ENCODE assay signal across 8 cellular contexts in genomic region chr12:56636675-56637540, GRCh38. TPM values are rescaled to one million over a fixed set of nuclear protein-coding genes. Genes with fewer than 3 reads are reported as not detected.
DNase-seq lines count a peak whose midpoint lies in the region; ATAC-seq, FAIRE-seq and TF ChIP-seq lines count a peak whose summit lies in the region.

No MANE protein-coding gene starts in this region.

- no peaks in the 10 kb centered on the region for H3K9me3 Mint-ChIP-seq in activated B cell treated with CpG ODN at 0.5 μM for 24 hours

- H3K4me1 Mint-ChIP-seq in activated B cell treated with CpG ODN at 0.5 μM for 24 hours = peaks cover 64% of the 10 kb centered on the region

- POLR2A ChIA-PET in activated B cell treated with CpG ODN at 0.5 μM for 24 hours (lab: Charles Lee) = interaction anchor here (0.5 to 6.1 kb wide), 35 partner anchors 9 to 952 kb away, joined by 3 to 96 read pairs (median 4); partner anchors contain the start of genes ATP5F1B, CNPY2, DDIT3 and NACA

- peaks cover 44% of the 10 kb centered on the region for H3K36me3 Mint-ChIP-seq in activated B cell treated with CpG ODN at 0.5 μM for 24 hours (ENCODE audit: low read depth)

- intact Hi-C loops in activated B cell treated with CpG ODN at 0.5 μM for 24 hours (cut with micrococcal nuclease) = loop anchor here (1.0 to 10.0 kb wide), 14 partner anchors 9 to 665 kb away; partner anchors contain the start of genes APOF, IL23A, NACA and PAN2

- DNase-seq in AG08395 (ENCODE audit: low spot score) (peak; percentile 99), NCI-H2196 (lab: John Stamatoyannopoulos, UW; ENCODE audit: unreplicated experiment) (peak; percentile 99), activated B cell treated with CpG ODN at 0.5 μM for 24 hours (peak; percentile 95)
- peak; percentile 97 for DNase-seq in central memory CD4-positive, alpha-beta T cell
- DNase-seq in stimulated activated CD4-positive, alpha-beta T cell treated with anti-CD3 and anti-CD28 coated beads, Interleukin-12 subunit alpha, Interleukin-12 subunit beta, amount 100 ng/mL, for 48 hours (ENCODE audit: low read depth in 2 of 3, low spot score in 1 of 3) = peak; percentile 84 to 89 (median 85)

- H3K4me3 Mint-ChIP-seq in activated B cell treated with CpG ODN at 0.5 μM for 24 hours = peak overlapping the region; percentile 96

- CTCF ChIA-PET in activated B cell treated with CpG ODN at 0.5 μM for 24 hours (lab: Charles Lee) = interaction anchor here (0.6 to 2.3 kb wide), 35 partner anchors 9 to 475 kb away, joined by 3 to 55 read pairs (median 4); partner anchors contain the start of genes ATP5F1B, GLS2, PTGES3 and RBMS2

- no peak for TF ChIP-seq CTCF in activated B cell treated with CpG ODN at 0.5 μM for 24 hours (IDR thresholded peaks at IDR 0.05)

- peak overlapping the region; percentile 97 for H3K27ac Mint-ChIP-seq in activated B cell treated with CpG ODN at 0.5 μM for 24 hours

- no peaks in the 10 kb centered on the region for H3K27me3 Mint-ChIP-seq in activated B cell treated with CpG ODN at 0.5 μM for 24 hours

- peak; percentile 45 for ATAC-seq in GM18870 (IDR thresholded peaks at IDR 0.05; ENCODE audit: unreplicated experiment)
- ATAC-seq in HG03135 (IDR thresholded peaks at IDR 0.05; ENCODE audit: unreplicated experiment) = peak; percentile 52
- ATAC-seq in activated B cell treated with CpG ODN at 0.5 μM for 24 hours (ENCODE audit: low read depth) = peak; percentile 64

- FAIRE-seq in islet of Langerhans (lab: Jason Lieb, UNC) = peak; percentile 74

RNA-seq across cellular contexts. Expression of gene BAZ2A, which starts 6.8 kb away (rescaled TPM):
- total RNA-seq in activated B cell treated with CpG ODN at 0.5 μM for 24 hours = 153 and 192 TPM in 2 replicates

RNA-seq across cellular contexts. Expression of gene ATP5F1B, which starts 8.9 kb away (rescaled TPM):
- total RNA-seq in activated B cell treated with CpG ODN at 0.5 μM for 24 hours = 499 and 503 TPM in 2 replicates

RNA-seq across cellular contexts. Expression of gene PTGES3, which starts 51.2 kb away (rescaled TPM):
- 183 and 185 TPM in 2 replicates for total RNA-seq in activated B cell treated with CpG ODN at 0.5 μM for 24 hours

Comparison
In these comparisons a context has a peak if more than half of its experiments do, and no peak if none do; other contexts are left out.
1. Peak in every context shown above with its lines: DNase-seq and ATAC-seq.